ENCODE assay signal across 19 cellular contexts in genomic region chr10:95697429-95697828, GRCh38. TPM values are rescaled to one million over a fixed set of nuclear protein-coding genes. Genes with fewer than 3 reads are reported as not detected.
DNase-seq lines count a peak whose midpoint lies in the region; ATAC-seq and TF ChIP-seq lines count a peak whose summit lies in the region.
"Had no signal": no experiment of that assay in that cellular context is flagged by ENCODE, and none has a peak within 500 bp of the region (broad histone marks: within the 10 kb centered on the region; RNA-seq: fewer than 3 reads in every experiment).

No MANE protein-coding gene starts in this region.

- H3K4me3 Mint-ChIP-seq in osteocyte (ENCODE audit: unreplicated experiment) = no peak overlapping the region
- H3K4me3 Mint-ChIP-seq: activated CD4-positive, alpha-beta memory T cell treated with anti-CD3 and anti-CD28 coated beads, Interleukin-2, amount 10 ng/mL, durations not matched to agents 7 days and 5 days; activated T-helper 17 cell treated with anti-CD3 and anti-CD28 coated beads, Interleukin-2, amount 50 U/mL, for 72 hours; H9 had no signal

- H3K27ac ChIP-seq in right atrium auricular region (no peak overlapping the region), uterus (no peak overlapping the region)
- H3K27ac ChIP-seq: colonic mucosa, SJSA1 had no signal

- TF ChIP-seq POLR2A in uterus (IDR thresholded peaks at IDR 0.05) = no peak

- H3K4me1 ChIP-seq in right atrium auricular region (peaks cover 0 to 14% of the 10 kb centered on the region in 2 donors), uterus (peaks cover 4% of the 10 kb centered on the region in 2 donors)
- H3K4me1 ChIP-seq: colonic mucosa had no signal

- TF ChIP-seq CTCF in right atrium auricular region (IDR thresholded peaks at IDR 0.05) (no peak), osteocyte (IDR thresholded peaks at IDR 0.05) (no peak), uterus (IDR thresholded peaks at IDR 0.05) (no peak)

- H3K36me3 ChIP-seq in right atrium auricular region = no peaks in the 10 kb centered on the region
- H3K36me3 ChIP-seq in uterus = no peaks in the 10 kb centered on the region
- H3K36me3 ChIP-seq: colonic mucosa had no signal

- H3K4me3 ChIP-seq in right atrium auricular region (no peak overlapping the region), uterus (no peak overlapping the region)
- H3K4me3 ChIP-seq: colonic mucosa, SJSA1 had no signal

- H3K27me3 Mint-ChIP-seq in osteocyte (ENCODE audit: unreplicated experiment) = peaks cover 18% of the 10 kb centered on the region

- DNase-seq in SKM-1 treated with dmso at 0.1 percent for 144 hours (lab: John Stamatoyannopoulos, UW; ENCODE audit: unreplicated experiment) = peak; percentile 71
- DNase-seq in pons (ENCODE audit: low spot score) = peak; percentile 84
- no peak for DNase-seq in right atrium auricular region (ENCODE audit: low spot score)
- no peak for DNase-seq in osteocyte (ENCODE audit: extremely low spot score, unreplicated experiment)
- no peak for DNase-seq in uterus
- DNase-seq in H4 (ENCODE audit: low spot score) = no peak
- DNase-seq: activated CD4-positive, alpha-beta memory T cell treated with anti-CD3 and anti-CD28 coated beads, Interleukin-2, amount 10 ng/mL, durations not matched to agents 7 days and 5 days; colonic mucosa; H9; kidney glomerular epithelial cell; NCI-H1048; NCI-H2171 treated with DMSO at 0.1 percent for 48 hours; NK-92 treated with Interleukin-12 subunit alpha and Interleukin-12 subunit beta, amount 100 ng/mL, for 24 hours; posterior cingulate gyrus had no signal

- H3K9me3 Mint-ChIP-seq in osteocyte (ENCODE audit: unreplicated experiment) = no peaks in the 10 kb centered on the region
- H3K9me3 Mint-ChIP-seq: activated CD4-positive, alpha-beta memory T cell treated with anti-CD3 and anti-CD28 coated beads, Interleukin-2, amount 10 ng/mL, durations not matched to agents 7 days and 5 days; activated T-helper 17 cell treated with anti-CD3 and anti-CD28 coated beads, Interleukin-2, amount 50 U/mL, for 72 hours had no signal

- H3K27me3 ChIP-seq in right atrium auricular region (no peaks in the 10 kb centered on the region), uterus (no peaks in the 10 kb centered on the region)
- H3K27me3 ChIP-seq: colonic mucosa, SJSA1 had no signal

- intact Hi-C loops in uterus (cut with DNase I; ENCODE audit: low total_unique reads) = loop anchor here (10.0 kb wide), 1 partner anchor 147 kb away; no protein-coding TSS in a partner anchor

- peak; percentile 23 for ATAC-seq in GM18498 (IDR thresholded peaks at IDR 0.05; ENCODE audit: unreplicated experiment)
- ATAC-seq in HG02938 (IDR thresholded peaks at IDR 0.05; ENCODE audit: unreplicated experiment) = peak; percentile 22
- ATAC-seq: activated T-helper 17 cell treated with anti-CD3 and anti-CD28 coated beads, Interleukin-2, amount 50 U/mL, for 72 hours had no signal

- peaks cover 13% of the 10 kb centered on the region for H3K4me1 Mint-ChIP-seq in osteocyte (ENCODE audit: unreplicated experiment)

- no peaks in the 10 kb centered on the region for H3K36me3 Mint-ChIP-seq in osteocyte (ENCODE audit: unreplicated experiment)

- no peak overlapping the region for H3K27ac Mint-ChIP-seq in osteocyte (ENCODE audit: unreplicated experiment)
- H3K27ac Mint-ChIP-seq: activated CD4-positive, alpha-beta memory T cell treated with anti-CD3 and anti-CD28 coated beads, Interleukin-2, amount 10 ng/mL, durations not matched to agents 7 days and 5 days; activated T-helper 17 cell treated with anti-CD3 and anti-CD28 coated beads, Interleukin-2, amount 50 U/mL, for 72 hours; H9 had no signal

- H3K9me3 ChIP-seq in right atrium auricular region (no peaks in the 10 kb centered on the region), uterus (no peaks in the 10 kb centered on the region)
- H3K9me3 ChIP-seq: colonic mucosa, SJSA1 had no signal

RNA-seq across cellular contexts. Expression of gene TCTN3, which starts 3.7 kb away (rescaled TPM):
- total RNA-seq in right atrium auricular region (10 to 100 TPM; 14.1 to 15.6 TPM), osteocyte (36.4 and 41.1 TPM in 2 replicates), uterus (10 to 100 TPM; 27.6 to 41.9 (median 30.6) TPM)
- total RNA-seq in H4 (2014; rRNA removed; shearing (Covaris generic)) = 46.9 and 57.8 TPM in 2 replicates

RNA-seq across cellular contexts. Expression of gene ALDH18A1, which starts 40.9 kb away (rescaled TPM):
- total RNA-seq in right atrium auricular region (10 to 100 TPM; 13.7 to 17.6 TPM), osteocyte (97.3 and 111 TPM in 2 replicates), uterus (100 to 1,000 TPM in 1 of 4 donors, 10 to 100 TPM in 1, 1 to 10 TPM in 2; 4.7 to 112 (median 21.7) TPM)
- total RNA-seq in H4 (2014; rRNA removed; shearing (Covaris generic)) = 78.3 and 80.4 TPM in 2 replicates

RNA-seq across cellular contexts. Expression of gene ENTPD1, which starts 58.5 kb away (rescaled TPM):
- total RNA-seq in right atrium auricular region = 10 to 100 TPM; 12.3 to 15.0 TPM
- 1.2 and 1.5 TPM in 2 replicates for total RNA-seq in osteocyte
- 10 to 100 TPM; 42.4 to 99.5 (median 69.5) TPM for total RNA-seq in uterus
- 0.12 TPM in 1 of 2 replicates, not detected in the other for total RNA-seq in H4 (2014; rRNA removed; shearing (Covaris generic))
- total RNA-seq: epithelial cell of proximal tubule, SJSA1 had no signal

Comparison
In these comparisons a context has a peak if more than half of its experiments do, and no peak if none do; other contexts are left out.
1. DNase-seq: peak in SKM-1 treated with dmso at 0.1 percent for 144 hours (single experiment) and pons (single experiment); none in right atrium auricular region (single experiment), osteocyte (single experiment), uterus (0 of 2) and H4 (single experiment).